1 cellular context compared by ENCODE assay signal in genomic region chr1:94698759-94699502, GRCh38.
TF ChIP-seq lines count a peak whose summit lies in the region.

No MANE protein-coding gene starts in this region.

TF ChIP-seq in HepG2, 621 proteins besides CTCF, POLR2A, EP300 and RAD21 (continued from another document and continues in another):
- no peak for TF ChIP-seq KIAA2018 (CRISPR knock-in tag; IDR thresholded peaks at IDR 0.05; ENCODE audit: borderline replicate concordance)
- TF ChIP-seq HMG20A (CRISPR knock-in tag; IDR thresholded peaks at IDR 0.05; ENCODE audit: borderline replicate concordance): peak; percentile 61; the same call in 1 of the 2 replicates
- no peak for TF ChIP-seq BRD4 (CRISPR knock-in tag; IDR thresholded peaks at IDR 0.05)
- TF ChIP-seq SMAD9 (CRISPR knock-in tag; IDR thresholded peaks at IDR 0.05): no peak
- no peak for TF ChIP-seq TMF1 (CRISPR knock-in tag; IDR thresholded peaks at IDR 0.05; ENCODE audit: low read depth)
- no peak for TF ChIP-seq ZNF468 (CRISPR knock-in tag; IDR thresholded peaks at IDR 0.05)
- TF ChIP-seq TP53 (CRISPR knock-in tag; conservative IDR thresholded peaks at IDR 0.05): no peak
- TF ChIP-seq SP2 (CRISPR knock-in tag; IDR thresholded peaks at IDR 0.05): no peak
- TF ChIP-seq TRIM24 (CRISPR knock-in tag; IDR thresholded peaks at IDR 0.05): no peak
- no peak for TF ChIP-seq ZBTB7B (CRISPR knock-in tag; IDR thresholded peaks at IDR 0.05)
- no peak for TF ChIP-seq PATZ1 (CRISPR knock-in tag; IDR thresholded peaks at IDR 0.05)
- TF ChIP-seq ZMYM3 (CRISPR knock-in tag; IDR thresholded peaks at IDR 0.05): peak; percentile 88
- no peak for TF ChIP-seq WIZ (CRISPR knock-in tag; IDR thresholded peaks at IDR 0.05)
- no peak for TF ChIP-seq ETV5 (CRISPR knock-in tag; IDR thresholded peaks at IDR 0.05; ENCODE audit: borderline replicate concordance)
- TF ChIP-seq XBP1 (CRISPR knock-in tag; IDR thresholded peaks at IDR 0.05): no peak
- TF ChIP-seq E2F2 (CRISPR knock-in tag; IDR thresholded peaks at IDR 0.05; ENCODE audit: borderline replicate concordance): no peak
- TF ChIP-seq TOPORS (CRISPR knock-in tag; IDR thresholded peaks at IDR 0.05): no peak
- TF ChIP-seq ZNF354B (CRISPR knock-in tag; IDR thresholded peaks at IDR 0.05): no peak
- no peak for TF ChIP-seq MTA3 (CRISPR knock-in tag; IDR thresholded peaks at IDR 0.05)
- no peak for TF ChIP-seq ZBED4 (CRISPR knock-in tag; IDR thresholded peaks at IDR 0.05; ENCODE audit: borderline replicate concordance)
- no peak for TF ChIP-seq ZNF383 (CRISPR knock-in tag; IDR thresholded peaks at IDR 0.05; ENCODE audit: borderline replicate concordance)
- no peak for TF ChIP-seq NRL (CRISPR knock-in tag; IDR thresholded peaks at IDR 0.05; ENCODE audit: borderline replicate concordance)
- no peak for TF ChIP-seq SUZ12 (IDR thresholded peaks at IDR 0.05; ENCODE audit: low read depth, low read length)
- TF ChIP-seq PRMT3 (CRISPR knock-in tag; IDR thresholded peaks at IDR 0.05; ENCODE audit: borderline replicate concordance, low read depth): no peak
- no peak for TF ChIP-seq SIX4 (CRISPR knock-in tag; IDR thresholded peaks at IDR 0.05)
- TF ChIP-seq ZNF724P (CRISPR knock-in tag; IDR thresholded peaks at IDR 0.05; ENCODE audit: borderline replicate concordance): no peak
- TF ChIP-seq DR1 (CRISPR knock-in tag; IDR thresholded peaks at IDR 0.05): no peak
- no peak for TF ChIP-seq RFX5 (IDR thresholded peaks at IDR 0.05; ENCODE audit: low read depth, low read length)
- TF ChIP-seq ZNF839 (CRISPR knock-in tag; IDR thresholded peaks at IDR 0.05; ENCODE audit: borderline replicate concordance): no peak
- TF ChIP-seq TBX3 (IDR thresholded peaks at IDR 0.05; ENCODE audit: borderline replicate concordance): peak; percentile 76; the same call in 1 of the 2 replicates
- TF ChIP-seq DNMT1 (CRISPR knock-in tag; IDR thresholded peaks at IDR 0.05): no peak
- TF ChIP-seq FOSL2 (CRISPR knock-in tag; IDR thresholded peaks at IDR 0.05): peak; percentile 39; the same call in 1 of the 2 replicates
- TF ChIP-seq POLR2AphosphoS5 (IDR thresholded peaks at IDR 0.05; ENCODE audit: low read depth, low read length): no peak
- TF ChIP-seq ZFP36L1 (CRISPR knock-in tag; IDR thresholded peaks at IDR 0.05): no peak
- TF ChIP-seq HNF1B (CRISPR knock-in tag; IDR thresholded peaks at IDR 0.05): no peak
- peak; percentile 56; the same call in 1 of the 2 replicates for TF ChIP-seq GFI1 (CRISPR knock-in tag; IDR thresholded peaks at IDR 0.05; ENCODE audit: borderline replicate concordance)
- no peak for TF ChIP-seq HMGXB3 (CRISPR knock-in tag; IDR thresholded peaks at IDR 0.05; ENCODE audit: borderline replicate concordance)
